Comparison of ENCODE assay signal across 20 cellular contexts in the genomic region with DNA sequence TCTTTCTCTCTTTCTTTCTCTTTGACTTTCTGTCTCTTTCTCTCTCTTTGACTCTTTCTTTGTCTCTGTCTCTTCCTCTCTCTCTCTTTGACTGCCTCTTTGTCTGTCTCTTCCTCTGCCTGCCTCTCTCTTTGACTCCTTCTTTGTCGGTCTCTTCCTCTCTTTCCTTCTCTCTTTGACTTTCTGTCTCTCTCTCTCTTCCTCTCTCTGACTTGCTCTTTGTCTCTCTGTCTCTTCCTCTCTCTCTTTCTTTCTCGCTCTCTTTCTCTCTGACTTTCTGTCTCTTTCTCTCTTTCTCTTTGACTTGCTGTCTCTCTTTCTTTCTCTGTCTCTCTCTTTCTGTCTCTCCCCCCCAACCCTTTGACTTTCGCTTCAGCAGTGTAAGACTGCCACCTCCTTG.
"Had no signal": no experiment of that assay in that cellular context is flagged by ENCODE, and none has a peak within 500 bp of the region (broad histone marks: within the 10 kb centered on the region; RNA-seq: fewer than 3 reads in every experiment).

No MANE protein-coding gene starts in this region.

- H3K36me3 ChIP-seq: esophagus squamous epithelium, gastroesophageal sphincter, spleen, stomach, thoracic aorta, transverse colon had no signal

- H3K9me3 ChIP-seq: esophagus squamous epithelium, gastroesophageal sphincter, spleen, thoracic aorta, transverse colon had no signal

- ATAC-seq: gastroesophageal sphincter, left lobe of liver, sciatic nerve had no signal

- H3K27ac Mint-ChIP-seq: nephron progenitor cell had no signal

- DNase-seq: cortex of kidney; effector memory CD4-positive, alpha-beta T cell; esophagus squamous epithelium; foreskin fibroblast; glutamatergic neuron; islet precursor cell; nephron progenitor cell; posterior cingulate gyrus; spleen; stimulated activated CD4-positive, alpha-beta T cell treated with anti-CD3 and anti-CD28 coated beads, Interleukin-15, amount 100 ng/mL, for 24 hours; stimulated activated CD4-positive, alpha-beta T cell treated with anti-CD3 and anti-CD28 coated beads, Interleukin-1b, Interleukin-23, amount 100 ng/mL, for 48 hours; stimulated activated CD4-positive, alpha-beta T cell treated with anti-CD3 and anti-CD28 coated beads, Interleukin-4, amount 100 ng/mL, for 24 hours; stimulated activated naive CD4-positive, alpha-beta T cell; stomach; substantia nigra; transverse colon had no signal

- H3K4me3 ChIP-seq: esophagus squamous epithelium, gastroesophageal sphincter, spleen, stomach, thoracic aorta, transverse colon had no signal

- H3K27me3 ChIP-seq: esophagus squamous epithelium, gastroesophageal sphincter, spleen, stomach, transverse colon had no signal

- H3K4me1 ChIP-seq: gastroesophageal sphincter, transverse colon had no signal

- H3K27ac ChIP-seq: esophagus squamous epithelium, gastroesophageal sphincter, spleen, stomach, thoracic aorta, transverse colon had no signal

- H3K4me3 Mint-ChIP-seq: nephron progenitor cell had no signal
